Comparison of ENCODE assay signal across 8 cellular contexts in genomic region chr20:49913399-49914047, GRCh38. TPM values are rescaled to one million over a fixed set of nuclear protein-coding genes. Genes with fewer than 3 reads are reported as not detected.
A peak's percentile ranks its signal among the peaks of the same experiment; 100 is the strongest.
DNase-seq lines count a peak whose midpoint lies in the region; ATAC-seq and TF ChIP-seq lines count a peak whose summit lies in the region.

No MANE protein-coding gene starts in this region.

- ATAC-seq in lower lobe of right lung (no peak), HG03139 (IDR thresholded peaks at IDR 0.05; ENCODE audit: unreplicated experiment) (no peak)

- DNase-seq in activated naive CD4-positive, alpha-beta T cell treated with anti-CD3 and anti-CD28 coated beads for 36 hours: no peak
- no peak for DNase-seq in activated naive CD4-positive, alpha-beta T cell treated with Interleukin-2 at 50 U/mL for 16 hours
- DNase-seq in amniotic epithelial cell (ENCODE audit: low read depth): peak; percentile 74
- no peak for DNase-seq in lower lobe of right lung
- DNase-seq in thyroid gland: peak; percentile 72 to 73
- no peak for DNase-seq in NCI-H2227 (lab: John Stamatoyannopoulos, UW; ENCODE audit: unreplicated experiment)
- no peak for DNase-seq in prostate gland (ENCODE audit: low spot score)

- no peak for TF ChIP-seq CTCF in lower lobe of right lung (IDR thresholded peaks at IDR 0.05)
- TF ChIP-seq CTCF in thyroid gland (IDR thresholded peaks at IDR 0.05): no peak
- no peak for TF ChIP-seq CTCF in prostate gland (IDR thresholded peaks at IDR 0.05)

- no peaks in the 10 kb centered on the region for H3K9me3 ChIP-seq in lower lobe of right lung
- H3K9me3 ChIP-seq in thyroid gland: no peaks in the 10 kb centered on the region
- no peaks in the 10 kb centered on the region for H3K9me3 ChIP-seq in prostate gland

- H3K36me3 Mint-ChIP-seq in activated naive CD4-positive, alpha-beta T cell treated with anti-CD3 and anti-CD28 coated beads for 36 hours (ENCODE audit: low read depth): peaks cover 1% of the 10 kb centered on the region

- no peaks in the 10 kb centered on the region for H3K9me3 Mint-ChIP-seq in activated naive CD4-positive, alpha-beta T cell treated with anti-CD3 and anti-CD28 coated beads for 36 hours

- intact Hi-C loops in activated naive CD4-positive, alpha-beta T cell treated with anti-CD3 and anti-CD28 coated beads for 36 hours (cut with micrococcal nuclease): no loop called here
- intact Hi-C loops in lower lobe of right lung (cut with DNase I) (no loop called here), thyroid gland (cut with DNase I) (loop anchor here (10.0 kb wide), 1 partner anchor 59 kb away; no protein-coding TSS in a partner anchor), prostate gland (cut with DNase I) (no loop called here)

- peaks cover 34% of the 10 kb centered on the region for H3K4me1 Mint-ChIP-seq in activated naive CD4-positive, alpha-beta T cell treated with anti-CD3 and anti-CD28 coated beads for 36 hours (ENCODE audit: low read depth)

- H3K27ac ChIP-seq in lower lobe of right lung (no peak overlapping the region), thyroid gland (peak overlapping the region; percentile 98 to 100 (median 100)), prostate gland (no peak overlapping the region)

- H3K36me3 ChIP-seq in lower lobe of right lung (peaks cover 21% of the 10 kb centered on the region), thyroid gland (peaks cover 0 to 4% of the 10 kb centered on the region in 2 donors), prostate gland (no peaks in the 10 kb centered on the region)

- no peaks in the 10 kb centered on the region for H3K27me3 ChIP-seq in lower lobe of right lung (ENCODE audit: low read depth)
- no peaks in the 10 kb centered on the region for H3K27me3 ChIP-seq in thyroid gland
- no peaks in the 10 kb centered on the region for H3K27me3 ChIP-seq in prostate gland (replicated peaks; ENCODE audit: insufficient read depth)

- H3K4me1 ChIP-seq in lower lobe of right lung (peaks cover 42% of the 10 kb centered on the region), thyroid gland (peaks cover 36 to 47% of the 10 kb centered on the region in 2 donors), prostate gland (replicated peaks) (peaks cover 22% of the 10 kb centered on the region)

- peak overlapping the region; percentile 88 for H3K4me3 ChIP-seq in lower lobe of right lung
- no peak overlapping the region for H3K4me3 ChIP-seq in thyroid gland (replicated peaks in 1 of 3)
- H3K4me3 ChIP-seq in prostate gland: no peak overlapping the region

- H3K27me3 Mint-ChIP-seq in activated naive CD4-positive, alpha-beta T cell treated with anti-CD3 and anti-CD28 coated beads for 36 hours (ENCODE audit: low read depth): no peaks in the 10 kb centered on the region

- TF ChIP-seq POLR2A in thyroid gland (IDR thresholded peaks at IDR 0.05) (no peak), prostate gland (IDR thresholded peaks at IDR 0.05) (no peak)

- H3K4me3 Mint-ChIP-seq in activated naive CD4-positive, alpha-beta T cell treated with anti-CD3 and anti-CD28 coated beads for 36 hours: peak overlapping the region; percentile 12

- 31 to 56% methylated on average over 16 of the region's 16 CpGs for WGBS in thyroid gland, 2 donors
- WGBS in prostate gland: 79% methylated on average over 16 of the region's 16 CpGs

- no peak overlapping the region for H3K27ac Mint-ChIP-seq in activated naive CD4-positive, alpha-beta T cell treated with anti-CD3 and anti-CD28 coated beads for 36 hours

- CTCF ChIA-PET in activated naive CD4-positive, alpha-beta T cell treated with anti-CD3 and anti-CD28 coated beads for 36 hours (lab: Charles Lee): interaction anchor here (0.7 to 3.8 kb wide), 5 partner anchors 23 to 305 kb away, joined by 3 to 17 read pairs (median 5); partner anchors contain the start of gene RNF114

RNA-seq across cellular contexts. Expression of gene SPATA2, which starts 1.8 kb away (rescaled TPM):
- total RNA-seq in activated naive CD4-positive, alpha-beta T cell treated with anti-CD3 and anti-CD28 coated beads for 36 hours: 1 to 10 TPM; 6.6 to 7.3 TPM
- 7.2 TPM for total RNA-seq in lower lobe of right lung
- 10 to 100 TPM in 3 of 4 donors, 1 to 10 TPM in 1; 5.0 to 14.2 (median 12.7) TPM for total RNA-seq in thyroid gland
- total RNA-seq in prostate gland: 10 to 100 TPM in 1 of 2 donors, 1 to 10 TPM in 1; 9.2 to 15.2 TPM

RNA-seq across cellular contexts. Expression of gene RNF114, which starts 22.7 kb away (rescaled TPM):
- total RNA-seq in activated naive CD4-positive, alpha-beta T cell treated with anti-CD3 and anti-CD28 coated beads for 36 hours: 10 to 100 TPM; 72.3 to 76.5 TPM
- total RNA-seq in lower lobe of right lung (63.0 TPM), thyroid gland (100 to 1,000 TPM; 132 to 279 (median 179) TPM), prostate gland (100 to 1,000 TPM; 166 to 239 TPM)

Comparison
In these comparisons a context has a peak if more than half of its experiments do, and no peak if none do; other contexts are left out.
1. DNase-seq: peak in amniotic epithelial cell (single experiment) and thyroid gland (2 of 2); none in activated naive CD4-positive, alpha-beta T cell treated with anti-CD3 and anti-CD28 coated beads for 36 hours (single experiment), activated naive CD4-positive, alpha-beta T cell treated with Interleukin-2 at 50 U/mL for 16 hours (single experiment), lower lobe of right lung (single experiment), NCI-H2227 (single experiment) and prostate gland (single experiment).
2. H3K27ac ChIP-seq: peak in thyroid gland (3 of 3); none in lower lobe of right lung (single experiment) and prostate gland (0 of 2).